8 cellular contexts compared by ENCODE assay signal in genomic region chr10:5659702-5660528, GRCh38. TPM values are rescaled to one million over a fixed set of nuclear protein-coding genes. Genes with fewer than 3 reads are reported as not detected.
DNase-seq lines count a peak whose midpoint lies in the region; ATAC-seq and TF ChIP-seq lines count a peak whose summit lies in the region.

No MANE protein-coding gene starts in this region.

- H3K36me3 Mint-ChIP-seq in chondrocyte (ENCODE audit: low read depth) = no peaks in the 10 kb centered on the region

- H4K20me1 ChIP-seq in HCT116 (ENCODE audit: insufficient read depth) = no peaks in the 10 kb centered on the region
- no peaks in the 10 kb centered on the region for H4K20me1 ChIP-seq in PC-3 (ENCODE audit: low read length)

- no peaks in the 10 kb centered on the region for H3K9me3 ChIP-seq in HCT116 (ENCODE audit: control insufficient read depth in 1 of 2, insufficient read depth in 1 of 2, low read depth in 1 of 2, low read length in 2 of 2)
- H3K9me3 ChIP-seq in PC-3 (ENCODE audit: low read length) = no peaks in the 10 kb centered on the region
- H3K9me3 ChIP-seq in esophagus squamous epithelium = no peaks in the 10 kb centered on the region
- H3K9me3 ChIP-seq in psoas muscle = no peaks in the 10 kb centered on the region

- peak; percentile 32 for DNase-seq in GM04504 (ENCODE audit: low read depth)
- DNase-seq in HCT116 (ENCODE audit: low read depth, low spot score) = peak; percentile 8
- peak; percentile 72 for DNase-seq in PC-3
- peak; percentile 23 for DNase-seq in esophagus squamous epithelium (lab: John Stamatoyannopoulos, UW)
- DNase-seq in psoas muscle = peak; percentile 62 to 68
- DNase-seq in chondrocyte (ENCODE audit: low spot score) = no peak
- no peak for DNase-seq in NCI-H1105 treated with DMSO at 0.1 percent for 48 hours (lab: John Stamatoyannopoulos, UW)
- no peak for DNase-seq in activated CD4-positive, alpha-beta T cell treated with anti-CD3 and anti-CD28 coated beads, Interleukin-2, amount 50 U/mL, for 1 hour

- BruUV-seq in HCT116 (replicated peaks; lab: Mats Ljungman, UMichigan) = no TSS peak
- no TSS peak for BruUV-seq in PC-3 (replicated peaks; lab: Mats Ljungman, UMichigan)

- TF ChIP-seq CTCF in HCT116 (IDR thresholded peaks at IDR 0.05 in 2 of 3, conservative IDR thresholded peaks at IDR 0.05 in 1 of 3; ENCODE audit: borderline replicate concordance in 1 of 3, insufficient read depth in 1 of 3, low read depth in 2 of 3, low read length in 2 of 3) = no peak
- TF ChIP-seq CTCF in PC-3 (conservative IDR thresholded peaks at IDR 0.05; ENCODE audit: low read depth, low read length) = no peak
- TF ChIP-seq CTCF in esophagus squamous epithelium (IDR thresholded peaks at IDR 0.05) = no peak
- TF ChIP-seq CTCF in psoas muscle (IDR thresholded peaks at IDR 0.05) = no peak
- TF ChIP-seq CTCF in chondrocyte (IDR thresholded peaks at IDR 0.05) = no peak

- H3K4me3 Mint-ChIP-seq in chondrocyte (ENCODE audit: unreplicated experiment) = no peak overlapping the region

- RAD21 ChIA-PET in HCT116 (lab: Charles Lee; ENCODE audit: low non-redundant PET in 1 of 2, low total read pairs in 2 of 2, uncharacterized antibody in 2 of 2, unreplicated experiment in 2 of 2) = no interaction called here

- intact Hi-C loops in HCT116 (cut with micrococcal nuclease) = no loop called here
- intact Hi-C loops in PC-3 (cut with micrococcal nuclease) = no loop called here
- intact Hi-C loops in esophagus squamous epithelium (cut with DNase I) = no loop called here
- intact Hi-C loops in psoas muscle (cut with DNase I) = no loop called here

- no peaks in the 10 kb centered on the region for H3K27me3 ChIP-seq in HCT116 (ENCODE audit: insufficient read depth, low read length)
- H3K27me3 ChIP-seq in PC-3 (ENCODE audit: low read length) = no peaks in the 10 kb centered on the region
- no peaks in the 10 kb centered on the region for H3K27me3 ChIP-seq in esophagus squamous epithelium
- H3K27me3 ChIP-seq in psoas muscle (ENCODE audit: insufficient read depth in 3 of 3, low read length in 2 of 3) = no peaks in the 10 kb centered on the region

- ATAC-seq in HCT116 = peak; percentile 75
- peak; percentile 98 for ATAC-seq in PC-3
- peak; percentile 61 to 88 (median 79) for ATAC-seq in psoas muscle

- no peaks in the 10 kb centered on the region for H3K9me3 Mint-ChIP-seq in chondrocyte (ENCODE audit: low read depth)

- H3K36me3 ChIP-seq in HCT116 (ENCODE audit: control insufficient read depth in 1 of 2, insufficient read depth in 2 of 2, low read length in 2 of 2) (no peaks in the 10 kb centered on the region), PC-3 (ENCODE audit: low read depth, low read length) (no peaks in the 10 kb centered on the region), esophagus squamous epithelium (no peaks in the 10 kb centered on the region), psoas muscle (ENCODE audit: insufficient read depth in 1 of 2, low read depth in 1 of 2) (no peaks in the 10 kb centered on the region)

- POLR2A ChIA-PET in HCT116 (lab: Charles Lee) (no interaction called here), PC-3 (lab: Charles Lee; ENCODE audit: unreplicated experiment) (no interaction called here)

- peaks cover 0 to 21% of the 10 kb centered on the region in 2 experiments; a peak in 2 of 4 replicates for H3K4me1 ChIP-seq in HCT116 (ENCODE audit: control insufficient read depth in 1 of 2, insufficient read depth in 2 of 2, low read length in 2 of 2)
- H3K4me1 ChIP-seq in PC-3 (ENCODE audit: insufficient read depth, low read length) = peaks cover 13% of the 10 kb centered on the region
- H3K4me1 ChIP-seq in esophagus squamous epithelium = peaks cover 4 to 61% (median 21%) of the 10 kb centered on the region in 3 donors
- H3K4me1 ChIP-seq in psoas muscle = no peaks in the 10 kb centered on the region

- peak overlapping the region; percentile 5 for H3K4me2 ChIP-seq in HCT116 (ENCODE audit: low read length)
- H3K4me2 ChIP-seq in PC-3 (ENCODE audit: low read length) = peak overlapping the region; percentile 26

- no peaks in the 10 kb centered on the region for H3K4me1 Mint-ChIP-seq in chondrocyte (ENCODE audit: low read depth)

- no peaks in the 10 kb centered on the region for H3K9me2 ChIP-seq in HCT116 (ENCODE audit: insufficient read depth)
- no peaks in the 10 kb centered on the region for H3K9me2 ChIP-seq in PC-3 (replicated peaks; ENCODE audit: low read length)

- H3K4me3 ChIP-seq in HCT116 (replicated peaks in 1 of 2; ENCODE audit: low read depth in 1 of 2, low read length in 2 of 2) = no peak overlapping the region
- H3K4me3 ChIP-seq in PC-3 (ENCODE audit: low read length) = peak overlapping the region; percentile 15; the same call in 1 of the 2 replicates
- H3K4me3 ChIP-seq in esophagus squamous epithelium = no peak overlapping the region
- H3K4me3 ChIP-seq in psoas muscle = no peak overlapping the region

- H2AFZ ChIP-seq in HCT116 (ENCODE audit: low read depth, low read length, poor library complexity, severe bottlenecking) (no peak overlapping the region), PC-3 (ENCODE audit: low read length) (no peak overlapping the region)

- 42 to 58% methylated on average over 12 to 15 of the region's 16 CpGs for WGBS in esophagus squamous epithelium, 2 donors
- 60 to 74% (median 66%) methylated on average over 16 of the region's 16 CpGs for WGBS in psoas muscle, 3 donors

- CTCF ChIA-PET in HCT116 (lab: Charles Lee) (no interaction called here), PC-3 (lab: Charles Lee) (no interaction called here)

- H3K27ac ChIP-seq in HCT116 (ENCODE audit: low read depth, low read length) (no peak overlapping the region), PC-3 (ENCODE audit: low read length) (peak overlapping the region; percentile 66), esophagus squamous epithelium (peak overlapping the region in 1 of 4 donors; percentile 44), psoas muscle (no peak overlapping the region)

- no peaks in the 10 kb centered on the region for H3K27me3 Mint-ChIP-seq in chondrocyte (ENCODE audit: low read depth)

- H3K9ac ChIP-seq in HCT116 (ENCODE audit: low read length) (no peak overlapping the region), PC-3 (ENCODE audit: low read length) (no peak overlapping the region)

- H3K79me2 ChIP-seq in HCT116 (ENCODE audit: insufficient read depth, low read length) (peaks cover 27% of the 10 kb centered on the region; the same call in 1 of the 2 replicates), PC-3 (ENCODE audit: low read length) (peaks cover under 1% of the 10 kb centered on the region; the same call in 1 of the 2 replicates)

- H3F3A ChIP-seq in PC-3 (ENCODE audit: low read length, unreplicated experiment) = no peaks in the 10 kb centered on the region

- H3K27ac Mint-ChIP-seq in chondrocyte (ENCODE audit: unreplicated experiment) = no peak overlapping the region

- TF ChIP-seq POLR2A in HCT116 (IDR thresholded peaks at IDR 0.05; ENCODE audit: borderline replicate concordance, extremely low read depth, insufficient read depth, insufficient read length) = no peak
- TF ChIP-seq POLR2A in esophagus squamous epithelium (IDR thresholded peaks at IDR 0.05) = no peak

- no peak for TF ChIP-seq RAD21 in HCT116 (IDR thresholded peaks at IDR 0.05; ENCODE audit: low read depth)

TF ChIP-seq in HCT116, 20 proteins besides CTCF, POLR2A, EP300 and RAD21:
- no peak for TF ChIP-seq MAX (IDR thresholded peaks at IDR 0.05)
- TF ChIP-seq CEBPB (IDR thresholded peaks at IDR 0.05; ENCODE audit: low read depth) = peak; percentile 41; the same call in 1 of the 2 replicates
- no peak for TF ChIP-seq SP1 (IDR thresholded peaks at IDR 0.05; ENCODE audit: low read depth)
- no peak for TF ChIP-seq SRF (IDR thresholded peaks at IDR 0.05; ENCODE audit: low read depth)

RNA-seq across cellular contexts. Expression of gene ASB13, which starts 6.5 kb away (rescaled TPM):
- 25.9 TPM for total RNA-seq in HCT116 (2021; ENCODE audit: unreplicated experiment)
- 13.5 and 15.9 TPM in 2 replicates for polyA plus RNA-seq in HCT116 (2012)
- total RNA-seq in PC-3 (2014; rRNA removed) = 5.4 and 6.6 TPM in 2 replicates
- total RNA-seq in esophagus squamous epithelium = 10 to 100 TPM in 3 of 4 donors, 1 to 10 TPM in 1; 9.6 to 29.0 (median 15.7) TPM
- total RNA-seq in psoas muscle = 10 to 100 TPM; 13.0 to 20.8 (median 15.5) TPM
- 10 to 100 TPM in 2 of 3 donors, 1 to 10 TPM in 1; 9.8 to 18.3 (median 11.4) TPM for polyA plus RNA-seq in psoas muscle
- total RNA-seq in chondrocyte = 13.8 to 14.9 TPM (median 14.0 TPM) in 3 replicates

RNA-seq across cellular contexts. Expression of gene TASOR2, which starts 24.7 kb away (rescaled TPM):
- 80.3 TPM for total RNA-seq in HCT116 (2021; ENCODE audit: unreplicated experiment)
- polyA plus RNA-seq in HCT116 (2012) = 14.2 and 20.8 TPM in 2 replicates
- 47.3 and 52.9 TPM in 2 replicates for total RNA-seq in PC-3 (2014; rRNA removed)
- 10 to 100 TPM; 18.0 to 86.8 (median 41.4) TPM for total RNA-seq in esophagus squamous epithelium
- 10 to 100 TPM; 31.5 to 45.6 (median 39.0) TPM for total RNA-seq in psoas muscle
- polyA plus RNA-seq in psoas muscle = 10 to 100 TPM in 2 of 3 donors, 1 to 10 TPM in 1; 8.2 to 24.9 (median 12.1) TPM
- 61.1 to 78.1 TPM (median 62.6 TPM) in 3 replicates for total RNA-seq in chondrocyte

Comparison
In these comparisons a context has a peak if more than half of its experiments do, and no peak if none do; other contexts are left out.
1. DNase-seq: peak in GM04504 (single experiment), HCT116 (single experiment), PC-3 (single experiment), esophagus squamous epithelium (single experiment) and psoas muscle (2 of 2); none in chondrocyte (single experiment), NCI-H1105 treated with DMSO at 0.1 percent for 48 hours (single experiment) and activated CD4-positive, alpha-beta T cell treated with anti-CD3 and anti-CD28 coated beads, Interleukin-2, amount 50 U/mL, for 1 hour (single experiment).
2. Peak in every context shown above with its lines, with median percentiles within 50 percentile points of each other: ATAC-seq.